Comparison of ENCODE assay signal across 9 cellular contexts in the genomic region with DNA sequence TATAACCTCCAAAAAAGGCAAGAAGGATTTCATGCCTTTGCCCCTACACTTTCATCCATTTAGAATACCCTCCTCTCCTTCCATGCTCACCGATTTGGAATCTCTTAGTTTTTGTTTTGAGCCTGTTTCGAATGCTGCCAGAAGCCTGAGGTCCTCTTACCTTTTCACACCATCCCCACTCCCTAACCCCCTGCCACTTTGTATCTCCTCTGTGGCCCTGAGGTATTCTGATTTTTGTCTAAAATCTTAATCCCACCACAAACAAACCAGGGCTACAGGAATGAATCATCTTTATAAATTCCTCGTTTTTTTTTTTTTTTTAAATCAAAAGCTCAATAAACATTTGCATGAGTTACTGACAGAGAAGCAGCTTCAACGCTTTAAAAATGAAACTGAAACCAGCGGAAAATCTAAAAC. TPM values are rescaled to one million over a fixed set of nuclear protein-coding genes. Genes with fewer than 3 reads are reported as not detected.
A peak's percentile ranks its signal among the peaks of the same experiment; 100 is the strongest.
DNase-seq lines count a peak whose midpoint lies in the region; ATAC-seq and TF ChIP-seq lines count a peak whose summit lies in the region.
"Had no signal": no experiment of that assay in that cellular context is flagged by ENCODE, and none has a peak within 500 bp of the region (broad histone marks: within the 10 kb centered on the region; RNA-seq: fewer than 3 reads in every experiment).

No MANE protein-coding gene starts in this region.

- H3K4me1 ChIP-seq in thoracic aorta (ENCODE audit: control insufficient read depth in 1 of 2, low read depth in 2 of 2), result peaks cover 24 to 31% of the 10 kb centered on the region in 2 donors

- H3K4me3 Mint-ChIP-seq in activated naive CD4-positive, alpha-beta T cell treated with anti-CD3 and anti-CD28 coated beads, Interleukin-2, amount 10 ng/mL, durations not matched to agents 7 days and 5 days, result peak overlapping the region; percentile 96

- ATAC-seq in HG03280 (IDR thresholded peaks at IDR 0.05; ENCODE audit: unreplicated experiment) (peak; percentile 6), left colon (peak; percentile 0), thoracic aorta (ENCODE audit: insufficient number of reproducible peaks, low FRiP score, low read depth) (no peak)
- ATAC-seq in activated naive CD4-positive, alpha-beta T cell treated with anti-CD3 and anti-CD28 coated beads, Interleukin-2, amount 50 U/mL, for 72 hours, result no peak

- peaks cover 16% of the 10 kb centered on the region for H3K36me3 ChIP-seq in thoracic aorta

- intact Hi-C loops in left colon (cut with DNase I, micrococcal nuclease), result no loop called here

- H3K27ac ChIP-seq in thoracic aorta, result peak overlapping the region; percentile 66 to 70

- peak overlapping the region; percentile 83 for H3K4me3 ChIP-seq in thoracic aorta

- peak overlapping the region; percentile 100 for H3K27ac Mint-ChIP-seq in activated naive CD4-positive, alpha-beta T cell treated with anti-CD3 and anti-CD28 coated beads, Interleukin-2, amount 10 ng/mL, durations not matched to agents 7 days and 5 days
- H3K27ac Mint-ChIP-seq in activated naive CD4-positive, alpha-beta T cell treated with anti-CD3 and anti-CD28 coated beads, Interleukin-2, amount 50 U/mL, for 72 hours, result peak overlapping the region; percentile 97 to 100

- H3K36me3 Mint-ChIP-seq in activated naive CD4-positive, alpha-beta T cell treated with anti-CD3 and anti-CD28 coated beads, Interleukin-2, amount 10 ng/mL, durations not matched to agents 7 days and 5 days, result peaks cover 33% of the 10 kb centered on the region
- H3K36me3 Mint-ChIP-seq in activated naive CD4-positive, alpha-beta T cell treated with anti-CD3 and anti-CD28 coated beads, Interleukin-2, amount 50 U/mL, for 72 hours, result peaks cover 48 to 53% of the 10 kb centered on the region in 2 donors

- DNase-seq in activated naive CD4-positive, alpha-beta T cell treated with anti-CD3 and anti-CD28 coated beads, Interleukin-2, amount 10 ng/mL, durations not matched to agents 7 days and 5 days, result peak; percentile 26
- DNase-seq in activated naive CD4-positive, alpha-beta T cell treated with Interleukin-2 at 50 U/mL for 16 hours, result no peak
- DNase-seq in activated naive CD4-positive, alpha-beta T cell treated with anti-CD3 and anti-CD28 coated beads, Interleukin-2, amount 50 U/mL, for 72 hours (ENCODE audit: low spot score in 2 of 2), result no peak
- DNase-seq in left colon (no peak), thoracic aorta (ENCODE audit: low spot score) (no peak), COLO829 (ENCODE audit: low spot score) (no peak), D341Med (ENCODE audit: low spot score) (no peak)

- no peaks in the 10 kb centered on the region for H3K9me3 ChIP-seq in thoracic aorta

- H3K9me3 Mint-ChIP-seq in activated naive CD4-positive, alpha-beta T cell treated with anti-CD3 and anti-CD28 coated beads, Interleukin-2, amount 10 ng/mL, durations not matched to agents 7 days and 5 days, result no peaks in the 10 kb centered on the region
- no peaks in the 10 kb centered on the region for H3K9me3 Mint-ChIP-seq in activated naive CD4-positive, alpha-beta T cell treated with anti-CD3 and anti-CD28 coated beads, Interleukin-2, amount 50 U/mL, for 72 hours

- CTCF ChIA-PET in activated naive CD4-positive, alpha-beta T cell treated with anti-CD3 and anti-CD28 coated beads, Interleukin-2, amount 10 ng/mL, durations not matched to agents 7 days and 5 days (lab: Charles Lee), result interaction anchor here (0.7 to 5.5 kb wide), 3 partner anchors 11 to 143 kb away, joined by 4 to 25 read pairs (median 4); partner anchors contain the start of gene SLC18B1

- TF ChIP-seq CTCF in thoracic aorta (IDR thresholded peaks at IDR 0.05), result no peak

- H3K27me3 Mint-ChIP-seq in activated naive CD4-positive, alpha-beta T cell treated with anti-CD3 and anti-CD28 coated beads, Interleukin-2, amount 10 ng/mL, durations not matched to agents 7 days and 5 days, result peaks cover 3% of the 10 kb centered on the region

- no peaks in the 10 kb centered on the region for H3K27me3 ChIP-seq in thoracic aorta (replicated peaks; ENCODE audit: insufficient read depth)

- H3K4me1 Mint-ChIP-seq in activated naive CD4-positive, alpha-beta T cell treated with anti-CD3 and anti-CD28 coated beads, Interleukin-2, amount 10 ng/mL, durations not matched to agents 7 days and 5 days, result peaks cover 41% of the 10 kb centered on the region

RNA-seq across cellular contexts. Expression of gene RPS12, which starts 1.6 kb away (rescaled TPM):
- 1,000 to 10,000 TPM; 1,712 to 1,768 TPM for total RNA-seq in activated naive CD4-positive, alpha-beta T cell treated with anti-CD3 and anti-CD28 coated beads, Interleukin-2, amount 50 U/mL, for 72 hours
- total RNA-seq in left colon (100 to 1,000 TPM; 733 to 792 TPM), thoracic aorta (100 to 1,000 TPM; 546 to 689 TPM)

RNA-seq across cellular contexts. Expression of gene SLC18B1, which starts 14.3 kb away (rescaled TPM):
- 1 to 10 TPM; 6.3 to 9.4 TPM for total RNA-seq in activated naive CD4-positive, alpha-beta T cell treated with anti-CD3 and anti-CD28 coated beads, Interleukin-2, amount 50 U/mL, for 72 hours
- total RNA-seq in left colon (10 to 100 TPM; 13.4 to 17.1 TPM), thoracic aorta (1 to 10 TPM; 3.9 to 6.1 TPM)

RNA-seq across cellular contexts. Expression of gene VNN2, which starts 55.1 kb away (rescaled TPM):
- total RNA-seq in activated naive CD4-positive, alpha-beta T cell treated with anti-CD3 and anti-CD28 coated beads, Interleukin-2, amount 50 U/mL, for 72 hours, result 10 to 100 TPM; 11.4 to 19.3 TPM
- total RNA-seq in left colon, result 1 to 10 TPM in 1 of 2 donors, under 1 TPM in 1; 0.95 to 1.1 TPM
- total RNA-seq in thoracic aorta, result 1 to 10 TPM; 2.0 to 2.4 TPM
- total RNA-seq: lung microvascular endothelial cell had no signal

Comparison
In these comparisons a context has a peak if more than half of its experiments do, and no peak if none do; other contexts are left out.
1. ATAC-seq: peak in HG03280 (single experiment) and left colon (single experiment); none in activated naive CD4-positive, alpha-beta T cell treated with anti-CD3 and anti-CD28 coated beads, Interleukin-2, amount 50 U/mL, for 72 hours (0 of 2) and thoracic aorta (single experiment).